2 cellular contexts compared by ENCODE assay signal in genomic region chr6:27318973-27319372, GRCh38.
TF ChIP-seq lines count a peak whose summit lies in the region.

No MANE protein-coding gene starts in this region.

TF ChIP-seq in HEK293, 187 proteins besides CTCF, POLR2A, EP300 and RAD21:
- TF ChIP-seq ZNF561 (tag by site-specific recombination; IDR thresholded peaks at IDR 0.05; ENCODE audit: borderline replicate concordance), result no peak
- TF ChIP-seq, protein P1, sequence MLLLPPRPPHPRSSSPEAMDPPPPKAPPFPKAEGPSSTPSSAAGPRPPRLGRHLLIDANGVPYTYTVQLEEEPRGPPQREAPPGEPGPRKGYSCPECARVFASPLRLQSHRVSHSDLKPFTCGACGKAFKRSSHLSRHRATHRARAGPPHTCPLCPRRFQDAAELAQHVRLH (tag by site-specific recombination; IDR thresholded peaks at IDR 0.05), result no peak
- TF ChIP-seq TRIM28 (IDR thresholded peaks at IDR 0.05; ENCODE audit: borderline replicate concordance, low read length), result no peak
- TF ChIP-seq ZEB2 (tag by site-specific recombination; IDR thresholded peaks at IDR 0.05), result no peak
- no peak for TF ChIP-seq SETDB1 (IDR thresholded peaks at IDR 0.05; ENCODE audit: insufficient read length, low read length)
- peak; percentile 94 for TF ChIP-seq ZBTB17 (tag by site-specific recombination; IDR thresholded peaks at IDR 0.05)
- TF ChIP-seq ZNF239 (tag by site-specific recombination; IDR thresholded peaks at IDR 0.05), result no peak
TF ChIP-seq in HEK293: peak in this region for 1.

TF ChIP-seq in H1, 55 proteins besides CTCF, POLR2A, EP300 and RAD21:
- TF ChIP-seq EZH2 (IDR thresholded peaks at IDR 0.05; ENCODE audit: low read depth, low read length, severe bottlenecking), result no peak
- no peak for TF ChIP-seq SP2 (IDR thresholded peaks at IDR 0.05; ENCODE audit: low read length)
- TF ChIP-seq HDAC6 (IDR thresholded peaks at IDR 0.05; ENCODE audit: low read depth, low read length), result no peak
- TF ChIP-seq TAF7 (optimal IDR thresholded peaks at IDR 0.05; ENCODE audit: borderline replicate concordance, low read depth, low read length), result peak; percentile 26
